17 cellular contexts compared by ENCODE assay signal in genomic region chr2:113192459-113193100, GRCh38. TPM values are rescaled to one million over a fixed set of nuclear protein-coding genes. Genes with fewer than 3 reads are reported as not detected.
A peak's percentile ranks its signal among the peaks of the same experiment; 100 is the strongest.
DNase-seq lines count a peak whose midpoint lies in the region; ATAC-seq and TF ChIP-seq lines count a peak whose summit lies in the region.
"Had no signal": no experiment of that assay in that cellular context is flagged by ENCODE, and none has a peak within 500 bp of the region (broad histone marks: within the 10 kb centered on the region; RNA-seq: fewer than 3 reads in every experiment).

No MANE protein-coding gene starts in this region.

- H3K27ac ChIP-seq in neural progenitor cell = no peak overlapping the region
- H3K27ac ChIP-seq: body of pancreas, tibial nerve had no signal

- H3K4me1 ChIP-seq in Loucy (ENCODE audit: insufficient read depth, low read length, poor library complexity, severe bottlenecking) = no peaks in the 10 kb centered on the region
- no peaks in the 10 kb centered on the region for H3K4me1 ChIP-seq in neural progenitor cell
- H3K4me1 ChIP-seq: tibial nerve had no signal

- H4K20me1 ChIP-seq in Loucy (ENCODE audit: insufficient read depth, low read length, poor library complexity, severe bottlenecking) = peaks cover 18% of the 10 kb centered on the region
- no peaks in the 10 kb centered on the region for H4K20me1 ChIP-seq in neural progenitor cell (ENCODE audit: low read depth)

- no peak overlapping the region for H3K4me3 Mint-ChIP-seq in activated CD8-positive, alpha-beta memory T cell treated with anti-CD3 and anti-CD28 coated beads, Interleukin-2, amount 10 ng/mL, durations not matched to agents 7 days and 5 days
- H3K4me3 Mint-ChIP-seq in effector memory CD8-positive, alpha-beta T cell = no peak overlapping the region
- no peak overlapping the region for H3K4me3 Mint-ChIP-seq in neural progenitor cell
- H3K4me3 Mint-ChIP-seq: activated CD4-positive, alpha-beta T cell treated with anti-CD3 and anti-CD28 coated beads, Interleukin-2, amount 10 ng/mL, durations not matched to agents 7 days and 5 days; neural crest cell had no signal

- no peaks in the 10 kb centered on the region for H3K27me3 Mint-ChIP-seq in activated CD8-positive, alpha-beta memory T cell treated with anti-CD3 and anti-CD28 coated beads, Interleukin-2, amount 10 ng/mL, durations not matched to agents 7 days and 5 days
- H3K27me3 Mint-ChIP-seq in effector memory CD8-positive, alpha-beta T cell = no peaks in the 10 kb centered on the region
- peaks cover 7% of the 10 kb centered on the region for H3K27me3 Mint-ChIP-seq in neural progenitor cell (ENCODE audit: insufficient read depth, low read depth)
- H3K27me3 Mint-ChIP-seq: activated CD4-positive, alpha-beta T cell treated with anti-CD3 and anti-CD28 coated beads, Interleukin-2, amount 10 ng/mL, durations not matched to agents 7 days and 5 days had no signal

- no peak for DNase-seq in activated CD8-positive, alpha-beta memory T cell treated with anti-CD3 and anti-CD28 coated beads, Interleukin-2, amount 10 ng/mL, durations not matched to agents 7 days and 5 days
- no peak for DNase-seq in activated CD8-positive, alpha-beta memory T cell treated with anti-CD3 and anti-CD28 coated beads, Interleukin-2, amount 50 U/mL, for 4 hours
- no peak for DNase-seq in effector memory CD8-positive, alpha-beta T cell
- peak; percentile 37 for DNase-seq in neural progenitor cell (ENCODE audit: low spot score)
- no peak for DNase-seq in central memory CD4-positive, alpha-beta T cell
- no peak for DNase-seq in NCI-H345 treated with DMSO at 0.1 percent for 48 hours (lab: John Stamatoyannopoulos, UW; ENCODE audit: unreplicated experiment)
- DNase-seq: activated CD4-positive, alpha-beta T cell treated with anti-CD3 and anti-CD28 coated beads, Interleukin-2, amount 10 ng/mL, durations not matched to agents 7 days and 5 days; activated gamma-delta T cell treated with Interleukin-2 at 50 U/mL for 16 hours; body of pancreas; NCI-H1105 treated with DMSO at 0.1 percent for 48 hours; right cardiac atrium; stimulated activated CD8-positive, alpha-beta memory T cell treated with anti-CD3 and anti-CD28 coated beads, Interleukin-4, amount 100 ng/mL, for 48 hours; T1000 had no signal

- no peak overlapping the region for H3K9ac ChIP-seq in Loucy (ENCODE audit: low read depth, low read length, poor library complexity, severe bottlenecking)
- H3K9ac ChIP-seq in neural progenitor cell = no peak overlapping the region

- no peak for ATAC-seq in activated CD8-positive, alpha-beta memory T cell treated with anti-CD3 and anti-CD28 coated beads, Interleukin-2, amount 10 ng/mL, durations not matched to agents 7 days and 5 days
- ATAC-seq in effector memory CD8-positive, alpha-beta T cell (replicated peaks) = no peak
- ATAC-seq in HG03378 (IDR thresholded peaks at IDR 0.05; ENCODE audit: unreplicated experiment) = no peak
- ATAC-seq: body of pancreas, right cardiac atrium had no signal

- no peaks in the 10 kb centered on the region for H3K9me3 Mint-ChIP-seq in activated CD8-positive, alpha-beta memory T cell treated with anti-CD3 and anti-CD28 coated beads, Interleukin-2, amount 10 ng/mL, durations not matched to agents 7 days and 5 days (ENCODE audit: low read depth)
- H3K9me3 Mint-ChIP-seq in effector memory CD8-positive, alpha-beta T cell = no peaks in the 10 kb centered on the region
- H3K9me3 Mint-ChIP-seq in neural progenitor cell = no peaks in the 10 kb centered on the region
- H3K9me3 Mint-ChIP-seq: activated CD4-positive, alpha-beta T cell treated with anti-CD3 and anti-CD28 coated beads, Interleukin-2, amount 10 ng/mL, durations not matched to agents 7 days and 5 days; neural crest cell had no signal

- H3K79me2 ChIP-seq in Loucy (ENCODE audit: insufficient read depth, low read length) (peaks cover 18% of the 10 kb centered on the region; the same call in 1 of the 2 replicates), neural progenitor cell (ENCODE audit: low read depth) (no peaks in the 10 kb centered on the region)

- no peaks in the 10 kb centered on the region for H3K9me3 ChIP-seq in Loucy (ENCODE audit: insufficient read depth, low read depth, low read length)
- H3K9me3 ChIP-seq in neural progenitor cell (ENCODE audit: low read depth) = no peaks in the 10 kb centered on the region
- H3K9me3 ChIP-seq: body of pancreas, tibial nerve had no signal

- H3K4me2 ChIP-seq in Loucy (ENCODE audit: low read depth, low read length, poor library complexity, severe bottlenecking) (no peak overlapping the region), neural progenitor cell (no peak overlapping the region)

- H3K9me2 ChIP-seq in Loucy (replicated peaks; ENCODE audit: low read depth, low read length) = no peaks in the 10 kb centered on the region

- H3K27ac Mint-ChIP-seq in activated CD8-positive, alpha-beta memory T cell treated with anti-CD3 and anti-CD28 coated beads, Interleukin-2, amount 10 ng/mL, durations not matched to agents 7 days and 5 days = peak overlapping the region; percentile 54
- peak overlapping the region; percentile 47 to 80 for H3K27ac Mint-ChIP-seq in effector memory CD8-positive, alpha-beta T cell
- no peak overlapping the region for H3K27ac Mint-ChIP-seq in neural progenitor cell
- H3K27ac Mint-ChIP-seq: activated CD4-positive, alpha-beta T cell treated with anti-CD3 and anti-CD28 coated beads, Interleukin-2, amount 10 ng/mL, durations not matched to agents 7 days and 5 days had no signal

- no peak overlapping the region for H2AFZ ChIP-seq in Loucy (ENCODE audit: low read length)
- no peak overlapping the region for H2AFZ ChIP-seq in neural progenitor cell (replicated peaks)

- peaks cover 80% of the 10 kb centered on the region for H3K36me3 Mint-ChIP-seq in activated CD8-positive, alpha-beta memory T cell treated with anti-CD3 and anti-CD28 coated beads, Interleukin-2, amount 10 ng/mL, durations not matched to agents 7 days and 5 days
- H3K36me3 Mint-ChIP-seq in effector memory CD8-positive, alpha-beta T cell (ENCODE audit: insufficient read depth) = peaks cover 69% of the 10 kb centered on the region
- no peaks in the 10 kb centered on the region for H3K36me3 Mint-ChIP-seq in neural progenitor cell

- CTCF ChIA-PET in activated CD8-positive, alpha-beta memory T cell treated with anti-CD3 and anti-CD28 coated beads, Interleukin-2, amount 10 ng/mL, durations not matched to agents 7 days and 5 days (lab: Charles Lee) = interaction anchor here (1.0 to 15.9 kb wide), 5 partner anchors 11 to 112 kb away, joined by 3 to 329 read pairs (median 3); no protein-coding TSS in a partner anchor

- H3K4me1 Mint-ChIP-seq in activated CD8-positive, alpha-beta memory T cell treated with anti-CD3 and anti-CD28 coated beads, Interleukin-2, amount 10 ng/mL, durations not matched to agents 7 days and 5 days = peaks cover 73% of the 10 kb centered on the region
- peaks cover 32 to 46% of the 10 kb centered on the region in 2 donors for H3K4me1 Mint-ChIP-seq in effector memory CD8-positive, alpha-beta T cell (ENCODE audit: low read depth in 2 of 2)
- peaks cover 7% of the 10 kb centered on the region for H3K4me1 Mint-ChIP-seq in neural progenitor cell

- H3K4me3 ChIP-seq in Loucy (ENCODE audit: low read length, poor library complexity, severe bottlenecking) (no peak overlapping the region), neural progenitor cell (no peak overlapping the region)
- H3K4me3 ChIP-seq: body of pancreas, tibial nerve had no signal

- H3F3A ChIP-seq in Loucy (ENCODE audit: low read depth) (no peaks in the 10 kb centered on the region), neural progenitor cell (ENCODE audit: low read depth) (no peaks in the 10 kb centered on the region)

- TF ChIP-seq CTCF in Loucy (conservative IDR thresholded peaks at IDR 0.05; ENCODE audit: low read length) (peak; percentile 41; the same call in 1 of the 2 replicates), neural progenitor cell (IDR thresholded peaks at IDR 0.05) (peak; percentile 41)

- H3K27me3 ChIP-seq in Loucy (ENCODE audit: insufficient read depth, low read length, poor library complexity, severe bottlenecking) (no peaks in the 10 kb centered on the region), neural progenitor cell (peaks cover 22% of the 10 kb centered on the region)
- H3K27me3 ChIP-seq: body of pancreas, tibial nerve had no signal

- H3K36me3 ChIP-seq in Loucy (ENCODE audit: insufficient read depth, low read length) (peaks cover 69% of the 10 kb centered on the region; the same call in 1 of the 2 replicates), neural progenitor cell (no peaks in the 10 kb centered on the region)
- H3K36me3 ChIP-seq: tibial nerve had no signal

RNA-seq across cellular contexts. Expression of gene PSD4, which starts 18.8 kb away (rescaled TPM):
- total RNA-seq in activated CD8-positive, alpha-beta memory T cell treated with anti-CD3 and anti-CD28 coated beads, Interleukin-2, amount 10 ng/mL, durations not matched to agents 7 days and 5 days = 100 to 1,000 TPM; 314 to 388 TPM
- 0.02 and 0.87 TPM in 2 replicates for total RNA-seq in neural progenitor cell (ENCODE audit: low replicate concordance)

Comparison
In these comparisons a context has a peak if more than half of its experiments do, and no peak if none do; other contexts are left out.
1. RNA of gene PSD4, which starts 18.8 kb away (total RNA-seq): 314 to 388 TPM in activated CD8-positive, alpha-beta memory T cell treated with anti-CD3 and anti-CD28 coated beads, Interleukin-2, amount 10 ng/mL, durations not matched to agents 7 days and 5 days; 0.02 to 0.87 TPM in neural progenitor cell; every median in the first group is over 100 times any median in the second.